In the genomic region with DNA sequence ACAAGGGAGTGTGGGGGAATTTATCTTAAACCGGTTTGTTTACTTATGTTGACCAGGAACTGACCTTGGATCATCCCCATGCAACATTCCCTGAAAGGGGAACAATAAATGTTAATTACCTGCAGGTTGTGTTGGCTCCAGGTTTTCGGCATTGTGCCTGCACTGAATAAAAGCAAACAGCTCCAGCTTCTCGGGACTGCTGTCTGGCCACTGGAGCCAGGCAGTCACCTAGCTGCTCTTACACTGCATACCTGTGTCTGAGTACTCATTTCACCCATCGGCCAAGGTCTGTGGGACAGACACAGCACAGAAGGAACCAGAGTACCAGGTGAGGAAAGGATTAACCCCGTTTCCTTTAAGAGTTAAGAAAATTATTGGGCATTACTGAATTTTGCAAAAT, we compare ENCODE assay signal across 35 cellular contexts.
"Had no signal": no experiment of that assay in that cellular context is flagged by ENCODE, and none has a peak within 500 bp of the region (broad histone marks: within the 10 kb centered on the region; RNA-seq: fewer than 3 reads in every experiment).

No MANE protein-coding gene starts in this region.

- H3K9me3 ChIP-seq: MG63 had no signal

- H3K4me3 ChIP-seq: MG63 had no signal

- H3K36me3 ChIP-seq: MG63 had no signal

- H3K27me3 ChIP-seq: MG63 had no signal

- DNase-seq: Karpas-422, Kasumi-1, MG63, MM.1S, MV-4-11, NCI-H1048, NCI-H1092, NCI-H1092 treated with DMSO at 0.1 percent for 48 hours, NCI-H1105, NCI-H1105 treated with DMSO at 0.1 percent for 48 hours, NCI-H1417, NCI-H1417 treated with DMSO at 0.1 percent for 48 hours, NCI-H1436, NCI-H1436 treated with DMSO at 0.1 percent for 48 hours, NCI-H146, NCI-H1694, NCI-H1694 treated with DMSO at 0.1 percent for 48 hours, NCI-H187, NCI-H187 treated with DMSO at 0.1 percent for 48 hours, NCI-H2029, NCI-H2029 treated with DMSO at 0.1 percent for 48 hours, NCI-H2081, NCI-H2081 treated with DMSO at 0.1 percent for 48 hours, NCI-H2107, NCI-H2171, NCI-H2171 treated with DMSO at 0.1 percent for 48 hours, NCI-H2227 treated with DMSO at 0.1 percent for 48 hours, NCI-H226, NCI-H345, NCI-H446, NCI-H446 treated with DMSO at 0.1 percent for 48 hours, NCI-H510A, NCI-H510A treated with DMSO at 0.1 percent for 48 hours, NCI-H524, NCI-H524 treated with DMSO at 0.1 percent for 48 hours had no signal
